Comparison of ENCODE assay signal across 10 cellular contexts in the genomic region with DNA sequence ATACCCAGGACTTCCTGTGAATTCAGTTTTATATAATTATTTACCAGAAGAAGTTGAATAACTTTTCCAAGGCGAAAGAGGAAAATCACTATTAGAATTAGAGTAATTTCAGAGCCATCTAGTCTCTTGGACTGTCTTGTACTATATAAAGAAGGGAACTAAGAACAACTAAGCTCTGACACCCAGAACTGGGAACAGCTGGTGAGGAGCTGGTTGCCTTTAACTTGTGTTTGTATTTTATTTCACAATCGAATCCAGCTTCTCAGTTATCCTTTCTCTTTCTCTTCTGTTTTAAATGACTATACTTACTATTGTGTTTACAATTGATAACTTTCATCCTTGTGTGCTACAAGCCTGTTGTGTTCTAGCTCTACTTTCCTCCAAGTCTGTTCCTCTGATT. TPM values are rescaled to one million over a fixed set of nuclear protein-coding genes. Genes with fewer than 3 reads are reported as not detected.
DNase-seq lines count a peak whose midpoint lies in the region; ATAC-seq and TF ChIP-seq lines count a peak whose summit lies in the region.
"Had no signal": no experiment of that assay in that cellular context is flagged by ENCODE, and none has a peak within 500 bp of the region (broad histone marks: within the 10 kb centered on the region; RNA-seq: fewer than 3 reads in every experiment).

No MANE protein-coding gene starts in this region.

- peaks cover 5% of the 10 kb centered on the region for H3K4me1 ChIP-seq in CD4-positive, CD25-positive, alpha-beta regulatory T cell (ENCODE audit: control insufficient read depth, insufficient read depth, low read length, poor library complexity, severe bottlenecking)
- H3K4me1 ChIP-seq in heart left ventricle (peaks cover 0 to 48% (median 19%) of the 10 kb centered on the region in 12 donors), prostate gland (replicated peaks) (peaks cover 7% of the 10 kb centered on the region)

- peaks cover 40 to 57% (median 49%) of the 10 kb centered on the region in 4 donors for H3K4me1 Mint-ChIP-seq in CD4-positive, CD25-positive, alpha-beta regulatory T cell

- H3K36me3 ChIP-seq in CD4-positive, CD25-positive, alpha-beta regulatory T cell (ENCODE audit: control insufficient read depth, insufficient read depth, low read length) = no peaks in the 10 kb centered on the region
- H3K36me3 ChIP-seq in SK-N-MC (ENCODE audit: insufficient read depth, low read length) (peaks cover 10% of the 10 kb centered on the region; the same call in 1 of the 2 replicates), heart left ventricle (no peaks in the 10 kb centered on the region), prostate gland (no peaks in the 10 kb centered on the region)

- ATAC-seq in CD4-positive, CD25-positive, alpha-beta regulatory T cell (ENCODE audit: low read depth in 2 of 2) = no peak
- ATAC-seq in heart left ventricle (peak in 3 of 4 donors; percentile 55 to 77 (median 75)), GM18858 (IDR thresholded peaks at IDR 0.05; ENCODE audit: unreplicated experiment) (no peak), GM18502 (IDR thresholded peaks at IDR 0.05; ENCODE audit: poor library complexity, unreplicated experiment) (no peak)

- intact Hi-C loops in heart left ventricle (cut with DNase I) (no loop called here), prostate gland (cut with DNase I) (no loop called here)

- H3K27ac ChIP-seq in CD4-positive, CD25-positive, alpha-beta regulatory T cell (ENCODE audit: insufficient read depth, low read length, poor library complexity, severe bottlenecking) = no peak overlapping the region
- H3K27ac ChIP-seq in SK-N-MC = peak overlapping the region; percentile 71
- H3K27ac ChIP-seq in heart left ventricle = peak overlapping the region in 8 of 12 donors; percentile 4 to 73 (median 34)
- H3K27ac ChIP-seq in prostate gland = peak overlapping the region; percentile 40 to 56

- no peak overlapping the region for H3K4me3 ChIP-seq in CD4-positive, CD25-positive, alpha-beta regulatory T cell (ENCODE audit: low read depth, low read length)
- H3K4me3 ChIP-seq in SK-N-MC = no peak overlapping the region
- H3K4me3 ChIP-seq in heart left ventricle = no peak overlapping the region
- no peak overlapping the region for H3K4me3 ChIP-seq in prostate gland

- peak overlapping the region in 2 of 3 donors; percentile 37 to 87 for H3K27ac Mint-ChIP-seq in CD4-positive, CD25-positive, alpha-beta regulatory T cell

- H3K9ac ChIP-seq in SK-N-MC (ENCODE audit: insufficient read length) = no peak overlapping the region

- TF ChIP-seq CTCF in heart left ventricle (IDR thresholded peaks at IDR 0.05) = no peak
- TF ChIP-seq CTCF in prostate gland (IDR thresholded peaks at IDR 0.05) = no peak
- TF ChIP-seq CTCF in GM10266 (IDR thresholded peaks at IDR 0.05; ENCODE audit: control insufficient read depth, insufficient read depth, low read depth, missing control alignments) = no peak

- H3K9me3 Mint-ChIP-seq in CD4-positive, CD25-positive, alpha-beta regulatory T cell = no peaks in the 10 kb centered on the region

- H3K4me3 Mint-ChIP-seq in CD4-positive, CD25-positive, alpha-beta regulatory T cell = no peak overlapping the region

- 58 to 72% (median 60%) methylated on average over 2 of the region's 2 CpGs for WGBS in heart left ventricle, 4 donors
- WGBS in prostate gland = 36% methylated on average over 2 of the region's 2 CpGs

- peaks cover 4% of the 10 kb centered on the region for H3K36me3 Mint-ChIP-seq in CD4-positive, CD25-positive, alpha-beta regulatory T cell

- TF ChIP-seq POLR2A in heart left ventricle (IDR thresholded peaks at IDR 0.05) (no peak), prostate gland (IDR thresholded peaks at IDR 0.05) (no peak)

- H3K27me3 Mint-ChIP-seq in CD4-positive, CD25-positive, alpha-beta regulatory T cell = no peaks in the 10 kb centered on the region

- DNase-seq in CD4-positive, CD25-positive, alpha-beta regulatory T cell = no peak
- DNase-seq in SK-N-MC (ENCODE audit: low read depth, low spot score) (no peak), heart left ventricle (no peak), prostate gland (ENCODE audit: low spot score) (no peak), GM10266 (ENCODE audit: extremely low spot score) (no peak), LoVo (ENCODE audit: low spot score) (no peak)
- DNase-seq: DMS79 treated with DMSO at 0.1 percent for 48 hours, RPMI8226 had no signal

- no peaks in the 10 kb centered on the region for H3K9me3 ChIP-seq in CD4-positive, CD25-positive, alpha-beta regulatory T cell (ENCODE audit: control insufficient read depth in 2 of 2, low read length in 2 of 2)
- no peaks in the 10 kb centered on the region for H3K9me3 ChIP-seq in SK-N-MC (ENCODE audit: low read depth, low read length)
- no peaks in the 10 kb centered on the region for H3K9me3 ChIP-seq in heart left ventricle
- no peaks in the 10 kb centered on the region for H3K9me3 ChIP-seq in prostate gland

- H3K27me3 ChIP-seq in CD4-positive, CD25-positive, alpha-beta regulatory T cell (ENCODE audit: control insufficient read depth, insufficient read depth, low read length) = no peaks in the 10 kb centered on the region
- H3K27me3 ChIP-seq in heart left ventricle (no peaks in the 10 kb centered on the region), prostate gland (replicated peaks; ENCODE audit: insufficient read depth) (no peaks in the 10 kb centered on the region)

RNA-seq across cellular contexts. Expression of a gene that starts 8.4 kb away (rescaled TPM):
- total RNA-seq in CD4-positive, CD25-positive, alpha-beta regulatory T cell = 25.3 TPM
- polyA plus RNA-seq in CD4-positive, CD25-positive, alpha-beta regulatory T cell = 10 to 100 TPM; 10.4 to 12.7 (median 11.5) TPM
- total RNA-seq in heart left ventricle (10 to 100 TPM; 21.6 to 39.4 (median 33.2) TPM), prostate gland (10 to 100 TPM; 24.1 to 38.4 TPM)
- polyA plus RNA-seq in heart left ventricle = 10 to 100 TPM in 1 of 2 donors, 1 to 10 TPM in 1; 9.6 to 17.6 TPM

Comparison
In these comparisons a context has a peak if more than half of its experiments do, and no peak if none do; other contexts are left out.
1. ATAC-seq: peak in heart left ventricle (3 of 4); none in CD4-positive, CD25-positive, alpha-beta regulatory T cell (0 of 2), GM18858 (single experiment) and GM18502 (single experiment).